Comparison of ENCODE assay signal across 10 cellular contexts in the genomic region with DNA sequence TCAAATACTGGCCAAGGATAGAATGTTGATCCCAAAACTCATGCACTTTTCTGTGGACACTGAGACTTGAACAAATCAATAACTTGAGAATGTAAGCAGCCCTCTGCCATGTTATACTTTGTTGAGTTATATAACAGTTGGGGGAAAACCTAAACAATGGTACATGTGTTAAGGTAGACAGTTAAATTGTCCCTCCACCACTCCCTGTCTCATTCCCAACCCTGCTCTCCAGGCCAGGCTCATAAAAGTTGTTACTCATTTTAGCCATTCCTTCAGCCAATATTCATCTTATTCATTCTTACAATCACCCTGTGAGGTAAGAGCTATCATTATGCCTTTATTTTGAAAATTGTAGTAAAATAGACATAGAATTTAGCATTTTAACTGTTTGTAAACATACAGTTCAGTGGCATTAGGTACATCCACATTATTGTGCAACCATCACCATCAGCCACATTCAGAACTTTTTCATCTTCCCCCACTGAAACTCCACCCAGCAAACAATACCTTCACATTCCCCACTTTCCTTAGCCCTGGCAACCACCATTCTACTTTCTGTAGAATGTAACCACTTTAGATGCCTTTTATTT. TPM values are rescaled to one million over a fixed set of nuclear protein-coding genes. Genes with fewer than 3 reads are reported as not detected.
DNase-seq lines count a peak whose midpoint lies in the region; TF ChIP-seq lines count a peak whose summit lies in the region.
"Had no signal": no experiment of that assay in that cellular context is flagged by ENCODE, and none has a peak within 500 bp of the region (broad histone marks: within the 10 kb centered on the region; RNA-seq: fewer than 3 reads in every experiment).

No MANE protein-coding gene starts in this region.

- H3K27ac ChIP-seq in SJSA1, result peak overlapping the region; percentile 95
- peak overlapping the region; percentile 93 for H3K27ac ChIP-seq in fibroblast of lung (ENCODE audit: insufficient read depth, low read length)
- H3K27ac ChIP-seq: KMS-11 had no signal

- TF ChIP-seq CTCF in fibroblast of lung (conservative IDR thresholded peaks at IDR 0.05 in 1 of 2, IDR thresholded peaks at IDR 0.05 in 1 of 2; ENCODE audit: low read depth in 1 of 2, low read length in 2 of 2), result no peak

- no peak overlapping the region for H2AFZ ChIP-seq in fibroblast of lung (ENCODE audit: low read length)

- H3K9me3 ChIP-seq in SJSA1 (replicated peaks) (no peaks in the 10 kb centered on the region), fibroblast of lung (ENCODE audit: control insufficient read depth, insufficient read depth, low read depth, low read length) (no peaks in the 10 kb centered on the region), skeletal muscle satellite cell (replicated peaks; ENCODE audit: low read length) (no peaks in the 10 kb centered on the region)

- H3K4me1 ChIP-seq in SJSA1 (replicated peaks) (peaks cover 72% of the 10 kb centered on the region), fibroblast of lung (ENCODE audit: control insufficient read depth, extremely low read depth, insufficient read depth, low read length) (peaks cover 35% of the 10 kb centered on the region), skeletal muscle satellite cell (ENCODE audit: control insufficient read depth, insufficient read depth, low read length) (peaks cover 63% of the 10 kb centered on the region)

- H3K4me3 ChIP-seq in SJSA1, result no peak overlapping the region
- H3K4me3 ChIP-seq in fibroblast of lung (replicated peaks in 1 of 4; ENCODE audit: control extremely low read depth in 1 of 4, insufficient read depth in 1 of 4, low read depth in 3 of 4, low read length in 4 of 4), result no peak overlapping the region
- peak overlapping the region; percentile 45 for H3K4me3 ChIP-seq in skeletal muscle satellite cell (ENCODE audit: low read length)

- DNase-seq in EH (ENCODE audit: low read depth), result peak; percentile 86
- DNase-seq in SJSA1 (ENCODE audit: low read depth in 1 of 2, low spot score in 2 of 2), result peak; percentile 55 to 80
- DNase-seq in fibroblast of lung (ENCODE audit: low read depth in 2 of 2), result peak in 1 of 2 donors; percentile 75
- no peak for DNase-seq in NK-92 (lab: John Stamatoyannopoulos, UW; ENCODE audit: unreplicated experiment)
- DNase-seq in germinal center (ENCODE audit: low spot score), result no peak
- no peak for DNase-seq in SKM-1 treated with dmso at 0.1 percent for 144 hours (lab: John Stamatoyannopoulos, UW; ENCODE audit: unreplicated experiment)
- DNase-seq in T-helper 1 cell, result no peak

- H4K20me1 ChIP-seq in fibroblast of lung (ENCODE audit: control insufficient read depth, extremely low read depth, insufficient read depth, low read length), result no peaks in the 10 kb centered on the region

- H3K36me3 ChIP-seq in SJSA1 (no peaks in the 10 kb centered on the region), fibroblast of lung (ENCODE audit: control insufficient read depth, insufficient read depth, low read length) (no peaks in the 10 kb centered on the region), skeletal muscle satellite cell (ENCODE audit: insufficient read depth, low read length) (no peaks in the 10 kb centered on the region)
- H3K36me3 ChIP-seq: WERI-Rb-1 had no signal

- peak overlapping the region; percentile 0 for H3K9ac ChIP-seq in fibroblast of lung (ENCODE audit: insufficient read depth, low read length)
- peak overlapping the region; percentile 80 for H3K9ac ChIP-seq in skeletal muscle satellite cell (ENCODE audit: low read depth, low read length)
- H3K9ac ChIP-seq: KMS-11 had no signal

- H3K79me2 ChIP-seq in fibroblast of lung (ENCODE audit: control insufficient read depth, insufficient read depth, low read length), result no peaks in the 10 kb centered on the region

- no peaks in the 10 kb centered on the region for H3K27me3 ChIP-seq in SJSA1 (replicated peaks)
- no peaks in the 10 kb centered on the region for H3K27me3 ChIP-seq in fibroblast of lung (ENCODE audit: control insufficient read depth, insufficient read depth, low read length)
- no peaks in the 10 kb centered on the region for H3K27me3 ChIP-seq in skeletal muscle satellite cell (ENCODE audit: control insufficient read depth, insufficient read depth, low read length)

- H3K4me2 ChIP-seq in fibroblast of lung (ENCODE audit: extremely low read depth, insufficient read depth, low read length) (no peak overlapping the region), skeletal muscle satellite cell (ENCODE audit: low read length) (peak overlapping the region; percentile 68)
- H3K4me2 ChIP-seq: KMS-11 had no signal

RNA-seq across cellular contexts. Expression of a gene that starts 38.2 kb away (rescaled TPM):
- total RNA-seq in SJSA1 (2014; rRNA removed; shearing (Covaris generic)), result 119 and 139 TPM in 2 replicates
- total RNA-seq in fibroblast of lung, result 42.9 and 43.3 TPM in 2 replicates
- polyA plus RNA-seq in fibroblast of lung, result 34.2 and 102 TPM in 2 replicates
- 44.9 and 125 TPM in 2 replicates for polyA plus RNA-seq in fibroblast of lung (2012)
- 8.1 and 14.4 TPM in 2 replicates for polyA minus RNA-seq in fibroblast of lung (ENCODE audit: low replicate concordance)
- 18.5 and 35.2 TPM in 2 replicates for total RNA-seq in skeletal muscle satellite cell (2012; rRNA removed)

RNA-seq across cellular contexts. Expression of a gene that starts 40.0 kb away (rescaled TPM):
- total RNA-seq in SJSA1 (2014; rRNA removed; shearing (Covaris generic)), result 200 and 254 TPM in 2 replicates
- total RNA-seq in fibroblast of lung, result 136 and 180 TPM in 2 replicates
- polyA plus RNA-seq in fibroblast of lung, result 301 TPM in 2 replicates
- 219 and 223 TPM in 2 replicates for polyA plus RNA-seq in fibroblast of lung (2012)
- polyA minus RNA-seq in fibroblast of lung (ENCODE audit: low replicate concordance), result 145 and 206 TPM in 2 replicates
- total RNA-seq in skeletal muscle satellite cell (2012; rRNA removed), result 71.9 and 75.3 TPM in 2 replicates

Comparison
In these comparisons a context has a peak if more than half of its experiments do, and no peak if none do; other contexts are left out.
1. DNase-seq: peak in EH (single experiment) and SJSA1 (2 of 2); none in NK-92 (single experiment), germinal center (single experiment), SKM-1 treated with dmso at 0.1 percent for 144 hours (single experiment) and T-helper 1 cell (0 of 5).